ENCODE assay signal across 2 cellular contexts in the genomic region with DNA sequence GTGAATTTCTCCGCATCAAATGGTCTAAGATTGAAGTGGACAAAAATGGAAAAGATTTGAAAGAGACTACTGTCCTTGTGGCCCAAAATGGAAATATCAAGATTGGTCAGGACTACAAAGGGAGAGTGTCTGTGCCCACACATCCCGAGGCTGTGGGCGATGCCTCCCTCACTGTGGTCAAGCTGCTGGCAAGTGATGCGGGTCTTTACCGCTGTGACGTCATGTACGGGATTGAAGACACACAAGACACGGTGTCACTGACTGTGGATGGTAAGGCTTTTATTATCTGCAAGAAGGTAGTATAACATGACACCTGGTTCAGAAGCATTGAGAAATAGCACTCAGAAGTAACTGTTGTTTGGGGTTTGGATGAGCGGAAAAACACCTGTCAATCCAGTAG.
TF ChIP-seq lines count a peak whose summit lies in the region.

No MANE protein-coding gene starts in this region.

TF ChIP-seq in IMR-90, 13 proteins besides CTCF, POLR2A, EP300 and RAD21:
- TF ChIP-seq NFE2L2 (IDR thresholded peaks at IDR 0.05; ENCODE audit: low read depth, low read length) (no peak), MXI1 (IDR thresholded peaks at IDR 0.05; ENCODE audit: borderline replicate concordance, low read depth, low read length) (no peak), BHLHE40 (IDR thresholded peaks at IDR 0.05; ENCODE audit: low read depth, low read length) (no peak), SMC3 (IDR thresholded peaks at IDR 0.05; ENCODE audit: low read depth, low read length) (no peak), USF2 (IDR thresholded peaks at IDR 0.05; ENCODE audit: low read depth, low read length) (no peak), RCOR1 (IDR thresholded peaks at IDR 0.05; ENCODE audit: insufficient replicate concordance, low read length) (no peak), FOS (IDR thresholded peaks at IDR 0.05; ENCODE audit: low read depth, low read length) (no peak), MAZ (IDR thresholded peaks at IDR 0.05; ENCODE audit: borderline replicate concordance, low read depth, low read length) (no peak), CEBPB (IDR thresholded peaks at IDR 0.05; ENCODE audit: low read depth, low read length) (no peak), MAFK (IDR thresholded peaks at IDR 0.05; ENCODE audit: low read depth, low read length) (no peak), RFX5 (IDR thresholded peaks at IDR 0.05; ENCODE audit: low read depth, low read length) (no peak), CHD1 (IDR thresholded peaks at IDR 0.05; ENCODE audit: low read depth, low read length) (no peak)
- TF ChIP-seq, protein P1, sequence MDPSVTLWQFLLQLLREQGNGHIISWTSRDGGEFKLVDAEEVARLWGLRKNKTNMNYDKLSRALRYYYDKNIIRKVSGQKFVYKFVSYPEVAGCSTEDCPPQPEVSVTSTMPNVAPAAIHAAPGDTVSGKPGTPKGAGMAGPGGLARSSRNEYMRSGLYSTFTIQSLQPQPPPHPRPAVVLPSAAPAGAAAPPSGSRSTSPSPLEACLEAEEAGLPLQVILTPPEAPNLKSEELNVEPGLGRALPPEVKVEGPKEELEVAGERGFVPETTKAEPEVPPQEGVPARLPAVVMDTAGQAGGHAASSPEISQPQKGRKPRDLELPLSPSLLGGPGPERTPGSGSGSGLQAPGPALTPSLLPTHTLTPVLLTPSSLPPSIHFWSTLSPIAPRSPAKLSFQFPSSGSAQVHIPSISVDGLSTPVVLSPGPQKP (IDR thresholded peaks at IDR 0.05; ENCODE audit: borderline replicate concordance, low read depth, low read length), result no peak

TF ChIP-seq in neural cell, 6 proteins besides CTCF, POLR2A, EP300 and RAD21:
- peak; percentile 39 for TF ChIP-seq POLR2AphosphoS5 (IDR thresholded peaks at IDR 0.05)
- TF ChIP-seq, protein P2, sequence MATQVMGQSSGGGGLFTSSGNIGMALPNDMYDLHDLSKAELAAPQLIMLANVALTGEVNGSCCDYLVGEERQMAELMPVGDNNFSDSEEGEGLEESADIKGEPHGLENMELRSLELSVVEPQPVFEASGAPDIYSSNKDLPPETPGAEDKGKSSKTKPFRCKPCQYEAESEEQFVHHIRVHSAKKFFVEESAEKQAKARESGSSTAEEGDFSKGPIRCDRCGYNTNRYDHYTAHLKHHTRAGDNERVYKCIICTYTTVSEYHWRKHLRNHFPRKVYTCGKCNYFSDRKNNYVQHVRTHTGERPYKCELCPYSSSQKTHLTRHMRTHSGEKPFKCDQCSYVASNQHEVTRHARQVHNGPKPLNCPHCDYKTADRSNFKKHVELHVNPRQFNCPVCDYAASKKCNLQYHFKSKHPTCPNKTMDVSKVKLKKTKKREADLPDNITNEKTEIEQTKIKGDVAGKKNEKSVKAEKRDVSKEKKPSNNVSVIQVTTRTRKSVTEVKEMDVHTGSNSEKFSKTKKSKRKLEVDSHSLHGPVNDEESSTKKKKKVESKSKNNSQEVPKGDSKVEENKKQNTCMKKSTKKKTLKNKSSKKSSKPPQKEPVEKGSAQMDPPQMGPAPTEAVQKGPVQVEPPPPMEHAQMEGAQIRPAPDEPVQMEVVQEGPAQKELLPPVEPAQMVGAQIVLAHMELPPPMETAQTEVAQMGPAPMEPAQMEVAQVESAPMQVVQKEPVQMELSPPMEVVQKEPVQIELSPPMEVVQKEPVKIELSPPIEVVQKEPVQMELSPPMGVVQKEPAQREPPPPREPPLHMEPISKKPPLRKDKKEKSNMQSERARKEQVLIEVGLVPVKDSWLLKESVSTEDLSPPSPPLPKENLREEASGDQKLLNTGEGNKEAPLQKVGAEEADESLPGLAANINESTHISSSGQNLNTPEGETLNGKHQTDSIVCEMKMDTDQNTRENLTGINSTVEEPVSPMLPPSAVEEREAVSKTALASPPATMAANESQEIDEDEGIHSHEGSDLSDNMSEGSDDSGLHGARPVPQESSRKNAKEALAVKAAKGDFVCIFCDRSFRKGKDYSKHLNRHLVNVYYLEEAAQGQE (IDR thresholded peaks at IDR 0.05; ENCODE audit: borderline replicate concordance), result no peak
- TF ChIP-seq EZH2 (IDR thresholded peaks at IDR 0.05; ENCODE audit: borderline replicate concordance, insufficient read depth, low read length, poor library complexity, severe bottlenecking), result no peak
- no peak for TF ChIP-seq TAF1 (IDR thresholded peaks at IDR 0.05; ENCODE audit: low read depth)
- TF ChIP-seq SMC3 (conservative IDR thresholded peaks at IDR 0.05; ENCODE audit: poor library complexity), result no peak
- no peak for TF ChIP-seq MXI1 (conservative IDR thresholded peaks at IDR 0.05; ENCODE audit: poor library complexity, severe bottlenecking)
TF ChIP-seq in neural cell: peak in this region for 1.
